In genomic region chr10:52453501-52453900, GRCh38 we compare ENCODE assay signal across 1 cellular context.
TF ChIP-seq lines count a peak whose summit lies in the region.

No MANE protein-coding gene starts in this region.

TF ChIP-seq in A549, 52 proteins besides CTCF, POLR2A, EP300 and RAD21 (continued from another document):
- TF ChIP-seq CEBPB (IDR thresholded peaks at IDR 0.05) = peak; percentile 11 to 46; a peak in 2 of 4 replicates
